ENCODE assay signal across 26 cellular contexts in genomic region chr9:89378541-89378940, GRCh38.
DNase-seq lines count a peak whose midpoint lies in the region; ATAC-seq, FAIRE-seq and TF ChIP-seq lines count a peak whose summit lies in the region.
"Had no signal": no experiment of that assay in that cellular context is flagged by ENCODE, and none has a peak within 500 bp of the region (broad histone marks: within the 10 kb centered on the region; RNA-seq: fewer than 3 reads in every experiment).

No MANE protein-coding gene starts in this region.

- FAIRE-seq in GM12878 (lab: Jason Lieb, UNC) = no peak
- FAIRE-seq: D721Med, small intestine had no signal

- no peaks in the 10 kb centered on the region for H3K27me3 Mint-ChIP-seq in activated T-cell treated with anti-CD3 and anti-CD28 coated beads, Interleukin-2, amount 50 U/mL, for 24 hours
- no peaks in the 10 kb centered on the region for H3K27me3 Mint-ChIP-seq in T-helper 17 cell
- H3K27me3 Mint-ChIP-seq: activated naive CD8-positive, alpha-beta T cell treated with anti-CD3 and anti-CD28 coated beads, Interleukin-2, amount 10 ng/mL, durations not matched to agents 7 days and 5 days; type B pancreatic cell had no signal

- no peaks in the 10 kb centered on the region for H4K20me1 ChIP-seq in GM12878 (ENCODE audit: control insufficient read depth, insufficient read depth)

- H3K9ac ChIP-seq in GM12878 (ENCODE audit: control insufficient read depth, insufficient read depth, low read length) = no peak overlapping the region
- H3K9ac ChIP-seq: neural progenitor cell had no signal

- no peak for TF ChIP-seq RAD21 in GM12878 (IDR thresholded peaks at IDR 0.05; ENCODE audit: insufficient read depth, low read depth, low read length)

- WGBS in GM12878 (ENCODE audit: insufficient coverage, insufficient replicate concordance, low lambda C conversion rate, missing lambda C conversion rate) = 96% methylated on average over 21 of the region's 21 CpGs
- WGBS in spleen, 5 donors = 90 to 98% (median 96%) methylated on average over 14 to 21 of the region's 21 CpGs

- H3K4me1 Mint-ChIP-seq in activated T-cell treated with anti-CD3 and anti-CD28 coated beads, Interleukin-2, amount 50 U/mL, for 24 hours (ENCODE audit: low read depth) = peaks cover 78% of the 10 kb centered on the region
- H3K4me1 Mint-ChIP-seq in T-helper 17 cell = peaks cover 36% of the 10 kb centered on the region

- H3K4me1 ChIP-seq in GM12878 (ENCODE audit: control insufficient read depth, insufficient read depth, low read length) (peaks cover 23% of the 10 kb centered on the region), spleen (peaks cover 13 to 99% (median 41%) of the 10 kb centered on the region in 6 donors), SJCRH30 (no peaks in the 10 kb centered on the region; the same call in 1 of the 2 replicates)
- H3K4me1 ChIP-seq: foreskin keratinocyte had no signal

- TF ChIP-seq CTCF in GM12878 (IDR thresholded peaks at IDR 0.05 in 2 of 3, conservative IDR thresholded peaks at IDR 0.05 in 1 of 3; ENCODE audit: control insufficient read depth in 2 of 3, extremely low read depth in 1 of 3, insufficient read depth in 1 of 3, low read depth in 3 of 3, low read length in 3 of 3) (no peak), spleen (IDR thresholded peaks at IDR 0.05 in 8 of 11, conservative IDR thresholded peaks at IDR 0.05 in 3 of 11) (no peak)

- H3K4me3 Mint-ChIP-seq in activated T-cell treated with anti-CD3 and anti-CD28 coated beads, Interleukin-2, amount 50 U/mL, for 24 hours = no peak overlapping the region
- peak overlapping the region; percentile 28 for H3K4me3 Mint-ChIP-seq in T-helper 17 cell
- H3K4me3 Mint-ChIP-seq: activated naive CD8-positive, alpha-beta T cell treated with anti-CD3 and anti-CD28 coated beads, Interleukin-2, amount 10 ng/mL, durations not matched to agents 7 days and 5 days; immature natural killer cell; mesothelial cell of epicardium; neural progenitor cell; type B pancreatic cell had no signal

- H3K27ac ChIP-seq in GM12878 (ENCODE audit: control insufficient read depth, insufficient read depth) (no peak overlapping the region), spleen (peak overlapping the region in 4 of 8 donors; percentile 58 to 87 (median 80)), SJCRH30 (no peak overlapping the region)
- H3K27ac ChIP-seq: foreskin keratinocyte, hepatocyte, neural progenitor cell had no signal

- H3K4me2 ChIP-seq in GM12878 (ENCODE audit: control insufficient read depth, insufficient read depth) = no peak overlapping the region
- H3K4me2 ChIP-seq: hepatocyte, neural progenitor cell had no signal

- H3K36me3 ChIP-seq in GM12878 (ENCODE audit: control insufficient read depth in 2 of 2, insufficient read depth in 2 of 2, low read length in 1 of 2) (peaks cover 40 to 44% of the 10 kb centered on the region in 2 experiments), spleen (peaks cover 3 to 77% (median 63%) of the 10 kb centered on the region in 6 donors), SJCRH30 (no peaks in the 10 kb centered on the region)
- H3K36me3 ChIP-seq: neural progenitor cell had no signal

- in situ Hi-C loops in GM12878 (cut with MboI) = no loop called here

- POLR2A ChIA-PET in GM12878 (lab: Charles Lee) = no interaction called here

- no peaks in the 10 kb centered on the region for H3K9me3 Mint-ChIP-seq in activated T-cell treated with anti-CD3 and anti-CD28 coated beads, Interleukin-2, amount 50 U/mL, for 24 hours
- H3K9me3 Mint-ChIP-seq: activated naive CD8-positive, alpha-beta T cell treated with anti-CD3 and anti-CD28 coated beads, Interleukin-2, amount 10 ng/mL, durations not matched to agents 7 days and 5 days; immature natural killer cell; mesothelial cell of epicardium; neural progenitor cell; type B pancreatic cell had no signal

- no peaks in the 10 kb centered on the region for H3K9me3 ChIP-seq in T-helper 17 cell (ENCODE audit: control insufficient read depth, low read length, poor library complexity, severe bottlenecking)
- H3K9me3 ChIP-seq in GM12878 (replicated peaks; ENCODE audit: control insufficient read depth, insufficient read depth, low read length) = no peaks in the 10 kb centered on the region
- H3K9me3 ChIP-seq in spleen = no peaks in the 10 kb centered on the region
- no peaks in the 10 kb centered on the region for H3K9me3 ChIP-seq in SJCRH30 (replicated peaks)
- H3K9me3 ChIP-seq: left lung had no signal

- SMC1A ChIA-PET in GM12878 (lab: Charles Lee; ENCODE audit: uncharacterized antibody, unreplicated experiment) = interaction anchor here (0.8 kb wide), 1 partner anchor 170 kb away, joined by 3 read pairs; no protein-coding TSS in a partner anchor

- intact Hi-C loops in GM12878 (cut with micrococcal nuclease; ENCODE audit: unreplicated experiment) (no loop called here), spleen (cut with DNase I; ENCODE audit: low total_unique reads) (no loop called here)

- no peak overlapping the region for H2AFZ ChIP-seq in GM12878 (ENCODE audit: control insufficient read depth, low read depth, low read length)
- H2AFZ ChIP-seq: hepatocyte, neural progenitor cell had no signal

- CTCF ChIA-PET in GM12878 (lab: Yijun Ruan, JAX) = no interaction called here

- ATAC-seq in T-helper 17 cell (no peak), GM12878 (no peak)
- ATAC-seq: foreskin keratinocyte, left lung had no signal

- no peak for DNase-seq in activated T-cell treated with anti-CD3 and anti-CD28 coated beads, Interleukin-2, amount 50 U/mL, for 24 hours
- DNase-seq in activated T-cell treated with anti-CD3 and anti-CD28 coated beads, Interleukin-2, amount 50 U/mL, for 1 hour = no peak
- DNase-seq in T-helper 17 cell (no peak), GM12878 (ENCODE audit: low read depth, low spot score) (no peak), spleen (peak; percentile 74), SJCRH30 (no peak), NCI-H345 (lab: John Stamatoyannopoulos, UW) (no peak)
- DNase-seq in stimulated activated CD4-positive, alpha-beta T cell treated with anti-CD3 and anti-CD28 coated beads, Interleukin-12 subunit alpha, Interleukin-12 subunit beta, amount 100 ng/mL, for 4 hours = no peak
- DNase-seq: activated CD8-positive, alpha-beta memory T cell treated with anti-CD3 and anti-CD28 coated beads, Interleukin-2, amount 50 U/mL, for 48 hours; activated naive CD8-positive, alpha-beta T cell treated with anti-CD3 and anti-CD28 coated beads, Interleukin-2, amount 10 ng/mL, durations not matched to agents 7 days and 5 days; effector CD4-positive, alpha-beta T cell; erythroblast; foreskin keratinocyte; immature natural killer cell; left lung; NCI-H1092; NCI-H1930; NCI-H2227 treated with DMSO at 0.1 percent for 48 hours; NCI-H774; small intestine; stimulated activated CD4-positive, alpha-beta T cell treated with anti-CD3 and anti-CD28 coated beads, Interleukin-4, amount 100 ng/mL, for 24 hours had no signal

- no peak overlapping the region for H3K4me3 ChIP-seq in GM12878
- H3K4me3 ChIP-seq in spleen = no peak overlapping the region
- H3K4me3 ChIP-seq in SJCRH30 = no peak overlapping the region
- H3K4me3 ChIP-seq: hepatocyte, left lung, neural progenitor cell had no signal

- no TSS peak for BruUV-seq in GM12878 (replicated peaks; lab: Mats Ljungman, UMichigan)

- TF ChIP-seq POLR2A in GM12878 (IDR thresholded peaks at IDR 0.05; ENCODE audit: low read depth, low read length) = peak; percentile 54
- TF ChIP-seq POLR2A in spleen (IDR thresholded peaks at IDR 0.05) = no peak

- H3K36me3 Mint-ChIP-seq in activated T-cell treated with anti-CD3 and anti-CD28 coated beads, Interleukin-2, amount 50 U/mL, for 24 hours (ENCODE audit: low read depth) = peaks cover 87% of the 10 kb centered on the region
- peaks cover 10% of the 10 kb centered on the region for H3K36me3 Mint-ChIP-seq in T-helper 17 cell (ENCODE audit: low read depth)

- H3K27me3 ChIP-seq in GM12878 (replicated peaks in 1 of 2; ENCODE audit: control insufficient read depth in 2 of 2, insufficient read depth in 2 of 2, low read length in 1 of 2) = no peaks in the 10 kb centered on the region
- no peaks in the 10 kb centered on the region for H3K27me3 ChIP-seq in spleen (replicated peaks in 1 of 7)
- H3K27me3 ChIP-seq in SJCRH30 = peaks cover 34% of the 10 kb centered on the region; the same call in 1 of the 2 replicates
- H3K27me3 ChIP-seq: foreskin keratinocyte, hepatocyte, left lung, neural progenitor cell had no signal

- H3K27ac Mint-ChIP-seq in activated T-cell treated with anti-CD3 and anti-CD28 coated beads, Interleukin-2, amount 50 U/mL, for 24 hours = peak overlapping the region; percentile 94
- H3K27ac Mint-ChIP-seq in T-helper 17 cell = peak overlapping the region; percentile 72
- H3K27ac Mint-ChIP-seq: activated naive CD8-positive, alpha-beta T cell treated with anti-CD3 and anti-CD28 coated beads, Interleukin-2, amount 10 ng/mL, durations not matched to agents 7 days and 5 days; mesothelial cell of epicardium; neural progenitor cell; type B pancreatic cell had no signal

- H3K79me2 ChIP-seq in GM12878 (ENCODE audit: control insufficient read depth, insufficient read depth, low read length) = no peaks in the 10 kb centered on the region
- H3K79me2 ChIP-seq: hepatocyte had no signal

- TF ChIP-seq EP300 in GM12878 (IDR thresholded peaks at IDR 0.05; ENCODE audit: borderline replicate concordance in 1 of 2, control insufficient read depth in 1 of 2, low read depth in 2 of 2, low read length in 2 of 2) = no peak

- RAD21 ChIA-PET in GM12878 (lab: Charles Lee; ENCODE audit: unreplicated experiment) = no interaction called here

TF ChIP-seq in GM12878, 131 proteins besides CTCF, POLR2A, EP300 and RAD21 (continues in another document):
- TF ChIP-seq ZSCAN29 (IDR thresholded peaks at IDR 0.05) (no peak), BRCA1 (IDR thresholded peaks at IDR 0.05; ENCODE audit: low read depth, low read length) (no peak), ZBED1 (IDR thresholded peaks at IDR 0.05; ENCODE audit: borderline replicate concordance) (no peak), RAD51 (IDR thresholded peaks at IDR 0.05) (no peak)
